14 cellular contexts compared by ENCODE assay signal in the genomic region with DNA sequence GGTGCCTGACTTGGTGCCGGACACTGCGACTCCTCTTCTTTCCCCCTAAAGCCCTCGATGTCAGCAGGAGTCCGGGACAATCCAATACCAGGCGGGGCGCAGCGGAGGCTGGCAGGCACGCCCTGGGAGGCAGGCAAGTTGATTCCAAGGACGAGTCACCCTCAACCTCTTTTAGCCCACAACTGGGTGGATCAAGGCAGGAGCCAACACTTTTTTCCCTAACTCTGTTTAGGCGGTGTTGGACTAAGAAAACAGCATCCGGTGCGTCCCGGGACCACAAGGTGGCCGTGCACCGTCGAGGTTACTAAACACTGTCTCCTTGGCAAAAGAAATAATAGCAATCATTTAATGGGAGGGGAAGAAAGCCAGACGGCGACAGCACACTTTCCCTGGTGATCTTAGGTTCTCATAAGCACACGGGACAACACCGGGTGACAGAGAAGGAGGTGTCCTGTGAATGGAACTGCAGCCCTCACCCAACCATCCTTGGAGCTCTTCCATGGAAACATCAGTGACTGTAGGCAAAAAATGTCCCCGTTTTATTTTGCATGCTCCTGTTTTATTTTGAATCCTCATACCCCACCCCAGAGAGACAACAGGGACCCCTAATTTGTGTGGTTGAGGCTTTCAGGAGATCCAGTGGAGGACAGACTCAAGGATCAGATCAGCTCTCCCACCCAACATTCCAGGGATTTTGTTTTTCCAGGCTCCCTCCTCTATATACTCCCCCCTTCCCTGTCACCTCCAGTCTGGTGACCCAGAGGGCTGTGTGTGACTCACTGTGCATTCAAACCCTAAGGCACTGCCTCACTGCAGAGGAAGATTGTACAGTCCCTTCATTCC. TPM values are rescaled to one million over a fixed set of nuclear protein-coding genes. Genes with fewer than 3 reads are reported as not detected.
DNase-seq lines count a peak whose midpoint lies in the region; ATAC-seq and TF ChIP-seq lines count a peak whose summit lies in the region.
"Had no signal": no experiment of that assay in that cellular context is flagged by ENCODE, and none has a peak within 500 bp of the region (broad histone marks: within the 10 kb centered on the region; RNA-seq: fewer than 3 reads in every experiment).

No MANE protein-coding gene starts in this region.

- H3K4me3 ChIP-seq in gastroesophageal sphincter = no peak overlapping the region
- H3K4me3 ChIP-seq in neuronal stem cell (ENCODE audit: low read length in 2 of 2) = peak overlapping the region; percentile 51 to 77
- H3K4me3 ChIP-seq: vagina had no signal

- H3K18ac ChIP-seq in neuronal stem cell (ENCODE audit: low read length) = peak overlapping the region; percentile 25

- H2BK120ac ChIP-seq in neuronal stem cell (ENCODE audit: low read depth, low read length) = no peak overlapping the region

- H3K9me3 Mint-ChIP-seq in IgD-negative memory B cell = no peaks in the 10 kb centered on the region
- H3K9me3 Mint-ChIP-seq: activated naive CD4-positive, alpha-beta T cell treated with anti-CD3 and anti-CD28 coated beads, Interleukin-2, amount 50 U/mL, for 24 hours had no signal

- H3K4me1 ChIP-seq in gastroesophageal sphincter (peaks cover 0 to 6% (median 0%) of the 10 kb centered on the region in 3 donors), neuronal stem cell (ENCODE audit: control insufficient read depth in 2 of 2, insufficient read depth in 1 of 2, low read depth in 1 of 2, low read length in 2 of 2) (peaks cover 5 to 7% of the 10 kb centered on the region in 2 donors)
- H3K4me1 ChIP-seq: vagina had no signal

- H2AFZ ChIP-seq in neuronal stem cell (ENCODE audit: low read length) = peak overlapping the region; percentile 95

- H3K14ac ChIP-seq in neuronal stem cell (ENCODE audit: low read length) = no peak overlapping the region

- TF ChIP-seq CTCF in gastroesophageal sphincter (IDR thresholded peaks at IDR 0.05) = no peak

- H2AK5ac ChIP-seq in neuronal stem cell (ENCODE audit: low read depth, low read length) = no peak overlapping the region

- no peak overlapping the region for H3K27ac Mint-ChIP-seq in IgD-negative memory B cell
- H3K27ac Mint-ChIP-seq: activated naive CD4-positive, alpha-beta T cell treated with anti-CD3 and anti-CD28 coated beads, Interleukin-2, amount 50 U/mL, for 24 hours; CD4-positive, CD25-positive, alpha-beta regulatory T cell had no signal

- peak overlapping the region in 3 of 4 donors; percentile 67 to 79 (median 70) for H3K4me3 Mint-ChIP-seq in IgD-negative memory B cell
- H3K4me3 Mint-ChIP-seq: activated naive CD4-positive, alpha-beta T cell treated with anti-CD3 and anti-CD28 coated beads, Interleukin-2, amount 50 U/mL, for 24 hours; CD4-positive, CD25-positive, alpha-beta regulatory T cell had no signal

- H3K27me3 ChIP-seq in gastroesophageal sphincter (peaks cover 36% of the 10 kb centered on the region), neuronal stem cell (ENCODE audit: control insufficient read depth in 3 of 3, insufficient read depth in 3 of 3, low read depth in 1 of 3, low read length in 3 of 3) (peaks cover 6 to 31% (median 29%) of the 10 kb centered on the region in 3 experiments)
- H3K27me3 ChIP-seq: vagina had no signal

- no peaks in the 10 kb centered on the region for H3K9me3 ChIP-seq in gastroesophageal sphincter
- H3K9me3 ChIP-seq in neuronal stem cell (replicated peaks in 1 of 2; ENCODE audit: control insufficient read depth in 2 of 2, insufficient read depth in 1 of 2, low read depth in 1 of 2, low read length in 2 of 2) = no peaks in the 10 kb centered on the region
- H3K9me3 ChIP-seq: vagina had no signal

- no peak for TF ChIP-seq EP300 in gastroesophageal sphincter (IDR thresholded peaks at IDR 0.05)

- no peak overlapping the region for H3K9ac ChIP-seq in neuronal stem cell (ENCODE audit: low read depth, low read length, poor library complexity)

- H3K27ac ChIP-seq in gastroesophageal sphincter = no peak overlapping the region
- H3K27ac ChIP-seq in neuronal stem cell (replicated peaks; ENCODE audit: low read length) = no peak overlapping the region
- H3K27ac ChIP-seq: vagina had no signal

- H4K8ac ChIP-seq in neuronal stem cell (ENCODE audit: low read depth, low read length) = no peak overlapping the region

- H3K4me2 ChIP-seq in neuronal stem cell (ENCODE audit: insufficient read depth, low read length, poor library complexity, severe bottlenecking) = peak overlapping the region; percentile 99

- peaks cover 30% of the 10 kb centered on the region for H3K27me3 Mint-ChIP-seq in IgD-negative memory B cell

- no peaks in the 10 kb centered on the region for H3K36me3 Mint-ChIP-seq in IgD-negative memory B cell
- H3K36me3 Mint-ChIP-seq: activated naive CD4-positive, alpha-beta T cell treated with anti-CD3 and anti-CD28 coated beads, Interleukin-2, amount 50 U/mL, for 24 hours; CD4-positive, CD25-positive, alpha-beta regulatory T cell had no signal

- in situ Hi-C loops in Caki2 (cut with HindIII; ENCODE audit: low pct_unique_long_range_greater_than_20kb, low sequenced_read_pairs) = no loop called here

- H3K4me1 Mint-ChIP-seq in IgD-negative memory B cell = peaks cover 0 to 9% (median 2%) of the 10 kb centered on the region in 3 donors
- H3K4me1 Mint-ChIP-seq: activated naive CD4-positive, alpha-beta T cell treated with anti-CD3 and anti-CD28 coated beads, Interleukin-2, amount 50 U/mL, for 24 hours; CD4-positive, CD25-positive, alpha-beta regulatory T cell had no signal

- no peaks in the 10 kb centered on the region for H3K36me3 ChIP-seq in gastroesophageal sphincter
- no peaks in the 10 kb centered on the region for H3K36me3 ChIP-seq in neuronal stem cell (replicated peaks in 1 of 2; ENCODE audit: control insufficient read depth in 2 of 2, insufficient read depth in 2 of 2, low read length in 2 of 2)
- H3K36me3 ChIP-seq: vagina had no signal

- no peak overlapping the region for H2BK15ac ChIP-seq in neuronal stem cell (ENCODE audit: low read length)

- no peak overlapping the region for H2BK5ac ChIP-seq in neuronal stem cell (ENCODE audit: low read length)

- no peak overlapping the region for H4K91ac ChIP-seq in neuronal stem cell (ENCODE audit: low read depth, low read length, poor library complexity)

- no peak overlapping the region for H3K4ac ChIP-seq in neuronal stem cell (ENCODE audit: low read length)

- no peak overlapping the region for H3K23ac ChIP-seq in neuronal stem cell (ENCODE audit: low read depth, low read length, poor library complexity)

- no peaks in the 10 kb centered on the region for H3K79me1 ChIP-seq in neuronal stem cell (ENCODE audit: low read depth, low read length)

- peak; percentile 69 for DNase-seq in Caki2 (ENCODE audit: low read depth)
- no peak for DNase-seq in neuronal stem cell (ENCODE audit: low spot score)
- no peak for DNase-seq in DMS 273 treated with DMSO at 0.1 percent for 48 hours (lab: John Stamatoyannopoulos, UW)
- no peak for DNase-seq in stimulated activated naive CD4-positive, alpha-beta T cell treated with Interleukin-2 at 50 U/mL for 16 hours (lab: John Stamatoyannopoulos, UW)
- DNase-seq: activated CD4-positive, alpha-beta T cell treated with anti-CD3 and anti-CD28 coated beads, Interleukin-2, amount 50 U/mL, for 1 hour; CD4-positive, CD25-positive, alpha-beta regulatory T cell; NCI-H524 treated with DMSO at 0.1 percent for 48 hours; SW 1271 had no signal

- ATAC-seq in gastroesophageal sphincter (peak; percentile 8), HG03196 (IDR thresholded peaks at IDR 0.05; ENCODE audit: unreplicated experiment) (no peak), GM19035 (IDR thresholded peaks at IDR 0.05; ENCODE audit: unreplicated experiment) (no peak)

- 14% methylated on average over 3 of the region's 21 CpGs; no CpG with 5 or more reads in 1 of the 2 donors for WGBS in gastroesophageal sphincter (ENCODE audit: low coverage in 1 of 2), 2 donors
- WGBS in neuronal stem cell (ENCODE audit: extremely low coverage in 2 of 2, insufficient read length in 2 of 2, insufficient replicate concordance in 1 of 2), 2 donors = no CpG with 5 or more reads among the region's 21 CpGs

- no peak for TF ChIP-seq POLR2A in gastroesophageal sphincter (IDR thresholded peaks at IDR 0.05)

- H2BK12ac ChIP-seq in neuronal stem cell (ENCODE audit: low read length) = no peak overlapping the region

RNA-seq across cellular contexts. Expression of gene CALCR, which starts 1.3 kb away (rescaled TPM):
- total RNA-seq in Caki2 (2014; rRNA removed; shearing (Covaris generic); ENCODE audit: low replicate concordance) = 0.14 and 0.57 TPM in 2 replicates
- polyA plus RNA-seq in IgD-negative memory B cell = not detected
- under 1 TPM in 1 of 4 donors, not detected in 3; 0.27 TPM for total RNA-seq in gastroesophageal sphincter
- 0.04 TPM for polyA plus RNA-seq in neuronal stem cell (2013, experiment 1 of 2)
- 0.03 TPM for polyA plus RNA-seq in neuronal stem cell (2013, experiment 2 of 2)
- total RNA-seq: CD4-positive, CD25-positive, alpha-beta regulatory T cell; vagina had no signal
- polyA plus RNA-seq: CD4-positive, CD25-positive, alpha-beta regulatory T cell had no signal

Comparison
In these comparisons a context has a peak if more than half of its experiments do, and no peak if none do; other contexts are left out.
1. H3K4me3 ChIP-seq: peak in neuronal stem cell (2 of 2); none in gastroesophageal sphincter (0 of 2).